In genomic region chr1:101238681-101239094, GRCh38 we compare ENCODE assay signal across 8 cellular contexts. TPM values are rescaled to one million over a fixed set of nuclear protein-coding genes. Genes with fewer than 3 reads are reported as not detected.
DNase-seq lines count a peak whose midpoint lies in the region; FAIRE-seq lines count a peak whose summit lies in the region.

No MANE protein-coding gene starts in this region.

- H3K4me3 ChIP-seq in stomach smooth muscle (ENCODE audit: low read length in 2 of 2): peak overlapping the region; percentile 2 to 52

- H3K4me1 ChIP-seq in stomach smooth muscle (ENCODE audit: control insufficient read depth, insufficient read depth, low read length): peaks cover 22% of the 10 kb centered on the region

- H3K36me3 ChIP-seq in stomach smooth muscle (ENCODE audit: control insufficient read depth in 2 of 2, insufficient read depth in 2 of 2, low read length in 2 of 2): no peaks in the 10 kb centered on the region

- peaks cover 2 to 11% of the 10 kb centered on the region in 2 donors for H3K27me3 ChIP-seq in stomach smooth muscle (ENCODE audit: control insufficient read depth in 1 of 2, insufficient read depth in 2 of 2, low read length in 2 of 2)

- FAIRE-seq in GM18507 (lab: Jason Lieb, UNC) (peak; percentile 81), frontal cortex (lab: Jason Lieb, UNC) (no peak)

- peak; percentile 90 for DNase-seq in AG08395 (ENCODE audit: low spot score)
- DNase-seq in GM18507 (ENCODE audit: extremely low spot score, insufficient read length, low read depth): no peak
- peak in 61 of 76 experiments; percentile 7 to 74 (median 42) for DNase-seq in HUDEP-2 (lab: John Stamatoyannopoulos, UW; ENCODE audit: unreplicated experiment in 76 of 76)
- peak; percentile 45 for DNase-seq in SHP77 treated with DMSO at 0.1 percent for 48 hours (lab: John Stamatoyannopoulos, UW)
- DNase-seq in activated gamma-delta T cell treated with anti-CD3 and anti-CD28 coated beads, Interleukin-2, amount 50 U/mL, for 16 hours (ENCODE audit: low read depth): peak; percentile 84
- DNase-seq in frontal cortex (ENCODE audit: low spot score in 2 of 2): peak; percentile 51 to 67
- DNase-seq in non-pigmented ciliary epithelial cell (ENCODE audit: low read depth): peak; percentile 76

- peak overlapping the region in 1 of 2 donors; percentile 18 for H3K9ac ChIP-seq in stomach smooth muscle (ENCODE audit: low read length in 2 of 2)

- H3K27ac ChIP-seq in stomach smooth muscle (ENCODE audit: low read length): no peak overlapping the region

- H3K9me3 ChIP-seq in stomach smooth muscle (ENCODE audit: control insufficient read depth in 2 of 2, low read length in 2 of 2): no peaks in the 10 kb centered on the region

RNA-seq across cellular contexts. Expression of gene S1PR1, which starts 1.9 kb away (rescaled TPM):
- 12.6 TPM for total RNA-seq in frontal cortex
